In the genomic region with DNA sequence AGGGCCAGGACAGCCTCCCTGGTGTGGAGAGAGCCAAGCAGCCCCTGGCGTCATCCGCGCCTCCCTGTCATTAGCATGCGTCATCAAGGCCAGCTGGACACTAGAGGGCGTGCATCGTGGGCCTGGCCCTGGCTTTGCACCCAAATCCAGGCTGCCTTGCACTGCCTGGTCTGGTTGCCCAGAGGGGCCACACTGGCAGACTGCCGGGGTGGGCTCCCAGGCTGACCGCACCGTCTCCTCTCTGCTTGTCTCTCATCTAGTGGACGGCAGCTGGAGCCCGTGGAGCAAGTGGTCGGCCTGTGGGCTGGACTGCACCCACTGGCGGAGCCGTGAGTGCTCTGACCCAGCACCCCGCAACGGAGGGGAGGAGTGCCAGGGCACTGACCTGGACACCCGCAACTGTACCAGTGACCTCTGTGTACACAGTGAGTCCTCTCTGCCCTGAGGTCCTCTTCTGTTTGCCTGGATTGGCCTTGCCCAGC, we compare ENCODE assay signal across 1 cellular context.
TF ChIP-seq lines count a peak whose summit lies in the region.

No MANE protein-coding gene starts in this region.

TF ChIP-seq in K562, 482 proteins besides CTCF, POLR2A, EP300 and RAD21 (continued from another document):
- TF ChIP-seq, protein P1, sequence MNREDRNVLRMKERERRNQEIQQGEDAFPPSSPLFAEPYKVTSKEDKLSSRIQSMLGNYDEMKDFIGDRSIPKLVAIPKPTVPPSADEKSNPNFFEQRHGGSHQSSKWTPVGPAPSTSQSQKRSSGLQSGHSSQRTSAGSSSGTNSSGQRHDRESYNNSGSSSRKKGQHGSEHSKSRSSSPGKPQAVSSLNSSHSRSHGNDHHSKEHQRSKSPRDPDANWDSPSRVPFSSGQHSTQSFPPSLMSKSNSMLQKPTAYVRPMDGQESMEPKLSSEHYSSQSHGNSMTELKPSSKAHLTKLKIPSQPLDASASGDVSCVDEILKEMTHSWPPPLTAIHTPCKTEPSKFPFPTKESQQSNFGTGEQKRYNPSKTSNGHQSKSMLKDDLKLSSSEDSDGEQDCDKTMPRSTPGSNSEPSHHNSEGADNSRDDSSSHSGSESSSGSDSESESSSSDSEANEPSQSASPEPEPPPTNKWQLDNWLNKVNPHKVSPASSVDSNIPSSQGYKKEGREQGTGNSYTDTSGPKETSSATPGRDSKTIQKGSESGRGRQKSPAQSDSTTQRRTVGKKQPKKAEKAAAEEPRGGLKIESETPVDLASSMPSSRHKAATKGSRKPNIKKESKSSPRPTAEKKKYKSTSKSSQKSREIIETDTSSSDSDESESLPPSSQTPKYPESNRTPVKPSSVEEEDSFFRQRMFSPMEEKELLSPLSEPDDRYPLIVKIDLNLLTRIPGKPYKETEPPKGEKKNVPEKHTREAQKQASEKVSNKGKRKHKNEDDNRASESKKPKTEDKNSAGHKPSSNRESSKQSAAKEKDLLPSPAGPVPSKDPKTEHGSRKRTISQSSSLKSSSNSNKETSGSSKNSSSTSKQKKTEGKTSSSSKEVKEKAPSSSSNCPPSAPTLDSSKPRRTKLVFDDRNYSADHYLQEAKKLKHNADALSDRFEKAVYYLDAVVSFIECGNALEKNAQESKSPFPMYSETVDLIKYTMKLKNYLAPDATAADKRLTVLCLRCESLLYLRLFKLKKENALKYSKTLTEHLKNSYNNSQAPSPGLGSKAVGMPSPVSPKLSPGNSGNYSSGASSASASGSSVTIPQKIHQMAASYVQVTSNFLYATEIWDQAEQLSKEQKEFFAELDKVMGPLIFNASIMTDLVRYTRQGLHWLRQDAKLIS (CRISPR knock-in tag; IDR thresholded peaks at IDR 0.05), result no peak
- TF ChIP-seq KLF1 (tag; IDR thresholded peaks at IDR 0.05) (no peak), TEAD1 (CRISPR knock-in tag; IDR thresholded peaks at IDR 0.05) (0 out of 4 replicates have a peak, but pooled peaks of 1 of the 2 experiments have one; percentile 19), CREB1 (IDR thresholded peaks at IDR 0.05) (peak; percentile 96), CREB1 (CRISPR knock-in tag; IDR thresholded peaks at IDR 0.05) (peak; percentile 98), FOXA3 (CRISPR knock-in tag; conservative IDR thresholded peaks at IDR 0.05 in 1 of 2, IDR thresholded peaks at IDR 0.05 in 1 of 2) (0 out of 4 replicates have a peak, but pooled peaks of 1 of the 2 experiments have one; percentile 12), ZNF212 (CRISPR knock-in tag; IDR thresholded peaks at IDR 0.05) (no peak), RBM22 (IDR thresholded peaks at IDR 0.05; ENCODE audit: low read depth, low read length, poor library complexity, severe bottlenecking) (no peak), HMGN3 (IDR thresholded peaks at IDR 0.05; ENCODE audit: borderline replicate concordance, extremely low read depth, insufficient read length, low read depth, low read length) (peak; percentile 41), JUND (IDR thresholded peaks at IDR 0.05; ENCODE audit: borderline replicate concordance, low read depth, low read length) (peak; percentile 92), JUND (tag; IDR thresholded peaks at IDR 0.05; ENCODE audit: borderline replicate concordance, low read depth, low read length) (peak; percentile 88; the same call in 2 of the 3 replicates), JUN (IDR thresholded peaks at IDR 0.05; ENCODE audit: borderline replicate concordance, low read depth, low read length) (peak; percentile 78), JUN (CRISPR knock-in tag; IDR thresholded peaks at IDR 0.05; ENCODE audit: borderline replicate concordance) (peak; percentile 94), XRCC5 (IDR thresholded peaks at IDR 0.05; ENCODE audit: low read depth, low read length) (0 out of 2 replicates have a peak, but pooled peaks have one; percentile 45), CEBPG (CRISPR knock-in tag; IDR thresholded peaks at IDR 0.05) (peak; percentile 28; the same call in 1 of the 2 replicates), CEBPG (tag; conservative IDR thresholded peaks at IDR 0.05 in 1 of 2, IDR thresholded peaks at IDR 0.05 in 1 of 2) (no peak), ZNF695 (CRISPR knock-in tag; IDR thresholded peaks at IDR 0.05) (no peak), RCOR1 (IDR thresholded peaks at IDR 0.05; ENCODE audit: borderline replicate concordance in 1 of 2, low read depth in 2 of 2, low read length in 2 of 2) (0 out of 4 replicates have a peak, but pooled peaks of 1 of the 2 experiments have one; percentile 20), KLF10 (CRISPR knock-in tag; IDR thresholded peaks at IDR 0.05) (no peak), FOSL1 (tag; conservative IDR thresholded peaks at IDR 0.05) (peak; percentile 76), MTA3 (IDR thresholded peaks at IDR 0.05; ENCODE audit: borderline replicate concordance) (peak; percentile 69; the same call in 1 of the 2 replicates), ATF7 (IDR thresholded peaks at IDR 0.05) (peak; percentile 74), BHLHE40 (IDR thresholded peaks at IDR 0.05; ENCODE audit: low read length) (peak; percentile 9; the same call in 1 of the 2 replicates), STAG1 (CRISPR knock-in tag; IDR thresholded peaks at IDR 0.05; ENCODE audit: borderline replicate concordance) (peak; percentile 35; the same call in 1 of the 2 replicates), NR2C2 (CRISPR knock-in tag; IDR thresholded peaks at IDR 0.05) (peak; percentile 55; the same call in 1 of the 2 replicates), NR2C2 (tag; IDR thresholded peaks at IDR 0.05) (no peak), SAFB (IDR thresholded peaks at IDR 0.05; ENCODE audit: borderline replicate concordance, low read depth, low read length) (no peak)
- TF ChIP-seq, protein P2, sequence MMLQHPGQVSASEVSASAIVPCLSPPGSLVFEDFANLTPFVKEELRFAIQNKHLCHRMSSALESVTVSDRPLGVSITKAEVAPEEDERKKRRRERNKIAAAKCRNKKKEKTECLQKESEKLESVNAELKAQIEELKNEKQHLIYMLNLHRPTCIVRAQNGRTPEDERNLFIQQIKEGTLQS (IDR thresholded peaks at IDR 0.05), result peak; percentile 93
- TF ChIP-seq, protein P2 (CRISPR knock-in tag; conservative IDR thresholded peaks at IDR 0.05), result no peak
- TF ChIP-seq, protein P3, sequence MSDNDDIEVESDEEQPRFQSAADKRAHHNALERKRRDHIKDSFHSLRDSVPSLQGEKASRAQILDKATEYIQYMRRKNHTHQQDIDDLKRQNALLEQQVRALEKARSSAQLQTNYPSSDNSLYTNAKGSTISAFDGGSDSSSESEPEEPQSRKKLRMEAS (CRISPR knock-in tag; IDR thresholded peaks at IDR 0.05), result peak; percentile 48; the same call in 1 of the 2 replicates
- TF ChIP-seq, protein P4, sequence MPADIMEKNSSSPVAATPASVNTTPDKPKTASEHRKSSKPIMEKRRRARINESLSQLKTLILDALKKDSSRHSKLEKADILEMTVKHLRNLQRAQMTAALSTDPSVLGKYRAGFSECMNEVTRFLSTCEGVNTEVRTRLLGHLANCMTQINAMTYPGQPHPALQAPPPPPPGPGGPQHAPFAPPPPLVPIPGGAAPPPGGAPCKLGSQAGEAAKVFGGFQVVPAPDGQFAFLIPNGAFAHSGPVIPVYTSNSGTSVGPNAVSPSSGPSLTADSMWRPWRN (IDR thresholded peaks at IDR 0.05; ENCODE audit: low read depth), result no peak
- TF ChIP-seq, protein P5, sequence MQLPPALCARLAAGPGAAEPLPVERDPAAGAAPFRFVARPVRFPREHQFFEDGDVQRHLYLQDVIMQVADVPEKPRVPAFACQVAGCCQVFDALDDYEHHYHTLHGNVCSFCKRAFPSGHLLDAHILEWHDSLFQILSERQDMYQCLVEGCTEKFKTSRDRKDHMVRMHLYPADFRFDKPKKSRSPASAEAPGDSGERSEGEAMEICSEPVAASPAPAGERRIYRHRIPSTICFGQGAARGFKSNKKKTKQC (CRISPR knock-in tag; IDR thresholded peaks at IDR 0.05), result peak; percentile 66; the same call in 1 of the 2 replicates
- TF ChIP-seq, protein P6, sequence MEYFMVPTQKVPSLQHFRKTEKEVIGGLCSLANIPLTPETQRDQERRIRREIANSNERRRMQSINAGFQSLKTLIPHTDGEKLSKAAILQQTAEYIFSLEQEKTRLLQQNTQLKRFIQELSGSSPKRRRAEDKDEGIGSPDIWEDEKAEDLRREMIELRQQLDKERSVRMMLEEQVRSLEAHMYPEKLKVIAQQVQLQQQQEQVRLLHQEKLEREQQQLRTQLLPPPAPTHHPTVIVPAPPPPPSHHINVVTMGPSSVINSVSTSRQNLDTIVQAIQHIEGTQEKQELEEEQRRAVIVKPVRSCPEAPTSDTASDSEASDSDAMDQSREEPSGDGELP (CRISPR knock-in tag; IDR thresholded peaks at IDR 0.05; ENCODE audit: borderline replicate concordance), result peak; percentile 98
- TF ChIP-seq, protein P7, sequence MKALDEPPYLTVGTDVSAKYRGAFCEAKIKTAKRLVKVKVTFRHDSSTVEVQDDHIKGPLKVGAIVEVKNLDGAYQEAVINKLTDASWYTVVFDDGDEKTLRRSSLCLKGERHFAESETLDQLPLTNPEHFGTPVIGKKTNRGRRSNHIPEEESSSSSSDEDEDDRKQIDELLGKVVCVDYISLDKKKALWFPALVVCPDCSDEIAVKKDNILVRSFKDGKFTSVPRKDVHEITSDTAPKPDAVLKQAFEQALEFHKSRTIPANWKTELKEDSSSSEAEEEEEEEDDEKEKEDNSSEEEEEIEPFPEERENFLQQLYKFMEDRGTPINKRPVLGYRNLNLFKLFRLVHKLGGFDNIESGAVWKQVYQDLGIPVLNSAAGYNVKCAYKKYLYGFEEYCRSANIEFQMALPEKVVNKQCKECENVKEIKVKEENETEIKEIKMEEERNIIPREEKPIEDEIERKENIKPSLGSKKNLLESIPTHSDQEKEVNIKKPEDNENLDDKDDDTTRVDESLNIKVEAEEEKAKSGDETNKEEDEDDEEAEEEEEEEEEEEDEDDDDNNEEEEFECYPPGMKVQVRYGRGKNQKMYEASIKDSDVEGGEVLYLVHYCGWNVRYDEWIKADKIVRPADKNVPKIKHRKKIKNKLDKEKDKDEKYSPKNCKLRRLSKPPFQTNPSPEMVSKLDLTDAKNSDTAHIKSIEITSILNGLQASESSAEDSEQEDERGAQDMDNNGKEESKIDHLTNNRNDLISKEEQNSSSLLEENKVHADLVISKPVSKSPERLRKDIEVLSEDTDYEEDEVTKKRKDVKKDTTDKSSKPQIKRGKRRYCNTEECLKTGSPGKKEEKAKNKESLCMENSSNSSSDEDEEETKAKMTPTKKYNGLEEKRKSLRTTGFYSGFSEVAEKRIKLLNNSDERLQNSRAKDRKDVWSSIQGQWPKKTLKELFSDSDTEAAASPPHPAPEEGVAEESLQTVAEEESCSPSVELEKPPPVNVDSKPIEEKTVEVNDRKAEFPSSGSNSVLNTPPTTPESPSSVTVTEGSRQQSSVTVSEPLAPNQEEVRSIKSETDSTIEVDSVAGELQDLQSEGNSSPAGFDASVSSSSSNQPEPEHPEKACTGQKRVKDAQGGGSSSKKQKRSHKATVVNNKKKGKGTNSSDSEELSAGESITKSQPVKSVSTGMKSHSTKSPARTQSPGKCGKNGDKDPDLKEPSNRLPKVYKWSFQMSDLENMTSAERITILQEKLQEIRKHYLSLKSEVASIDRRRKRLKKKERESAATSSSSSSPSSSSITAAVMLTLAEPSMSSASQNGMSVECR (CRISPR knock-in tag; IDR thresholded peaks at IDR 0.05), result 0 out of 2 replicates have a peak, but pooled peaks have one; percentile 3
- TF ChIP-seq, protein P8, sequence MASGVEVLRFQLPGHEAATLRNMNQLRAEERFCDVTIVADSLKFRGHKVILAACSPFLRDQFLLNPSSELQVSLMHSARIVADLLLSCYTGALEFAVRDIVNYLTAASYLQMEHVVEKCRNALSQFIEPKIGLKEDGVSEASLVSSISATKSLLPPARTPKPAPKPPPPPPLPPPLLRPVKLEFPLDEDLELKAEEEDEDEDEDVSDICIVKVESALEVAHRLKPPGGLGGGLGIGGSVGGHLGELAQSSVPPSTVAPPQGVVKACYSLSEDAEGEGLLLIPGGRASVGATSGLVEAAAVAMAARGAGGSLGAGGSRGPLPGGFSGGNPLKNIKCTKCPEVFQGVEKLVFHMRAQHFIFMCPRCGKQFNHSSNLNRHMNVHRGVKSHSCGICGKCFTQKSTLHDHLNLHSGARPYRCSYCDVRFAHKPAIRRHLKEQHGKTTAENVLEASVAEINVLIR (CRISPR knock-in tag; IDR thresholded peaks at IDR 0.05), result peak; percentile 78
- TF ChIP-seq, protein P9, sequence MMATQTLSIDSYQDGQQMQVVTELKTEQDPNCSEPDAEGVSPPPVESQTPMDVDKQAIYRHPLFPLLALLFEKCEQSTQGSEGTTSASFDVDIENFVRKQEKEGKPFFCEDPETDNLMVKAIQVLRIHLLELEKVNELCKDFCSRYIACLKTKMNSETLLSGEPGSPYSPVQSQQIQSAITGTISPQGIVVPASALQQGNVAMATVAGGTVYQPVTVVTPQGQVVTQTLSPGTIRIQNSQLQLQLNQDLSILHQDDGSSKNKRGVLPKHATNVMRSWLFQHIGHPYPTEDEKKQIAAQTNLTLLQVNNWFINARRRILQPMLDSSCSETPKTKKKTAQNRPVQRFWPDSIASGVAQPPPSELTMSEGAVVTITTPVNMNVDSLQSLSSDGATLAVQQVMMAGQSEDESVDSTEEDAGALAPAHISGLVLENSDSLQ (IDR thresholded peaks at IDR 0.05), result peak; percentile 51
